In genomic region chr1:180908084-180908765, GRCh38 we compare ENCODE assay signal across 26 cellular contexts. TPM values are rescaled to one million over a fixed set of nuclear protein-coding genes. Genes with fewer than 3 reads are reported as not detected.
DNase-seq lines count a peak whose midpoint lies in the region; ATAC-seq and TF ChIP-seq lines count a peak whose summit lies in the region.
"Had no signal": no experiment of that assay in that cellular context is flagged by ENCODE, and none has a peak within 500 bp of the region (broad histone marks: within the 10 kb centered on the region; RNA-seq: fewer than 3 reads in every experiment).

No MANE protein-coding gene starts in this region.

- H3K4me1 Mint-ChIP-seq in osteocyte (ENCODE audit: unreplicated experiment), result peaks cover 11% of the 10 kb centered on the region

- no peak for TF ChIP-seq CTCF in coronary artery (IDR thresholded peaks at IDR 0.05)
- no peak for TF ChIP-seq CTCF in osteocyte (IDR thresholded peaks at IDR 0.05)

- peak; percentile 49 for DNase-seq in activated effector memory CD4-positive, alpha-beta T cell treated with anti-CD3 and anti-CD28 coated beads, Interleukin-2, amount 50 U/mL, for 16 hours
- DNase-seq in activated effector memory CD4-positive, alpha-beta T cell treated with Interleukin-2 at 50 U/mL for 16 hours, result no peak
- DNase-seq in H7 (peak; percentile 34), coronary artery (ENCODE audit: low spot score) (peak; percentile 70), osteocyte (ENCODE audit: extremely low spot score, unreplicated experiment) (peak; percentile 81)
- DNase-seq: BE2C; CD4-positive, CD25-positive, alpha-beta regulatory T cell; COR-L47; DMS 273 treated with DMSO at 0.1 percent for 48 hours; HFFc6; Kasumi-1; MG63; NCI-H1048; NCI-H1436 treated with DMSO at 0.1 percent for 48 hours; NCI-H2029 treated with DMSO at 0.1 percent for 48 hours; NCI-H2171 treated with DMSO at 0.1 percent for 48 hours; NCI-H446 treated with DMSO at 0.1 percent for 48 hours; NCI-H69; NK-92 treated with Interleukin-12 subunit alpha and Interleukin-12 subunit beta, amount 100 ng/mL, for 24 hours; OCI-M1; SHP77 had no signal

- H3K27ac ChIP-seq in coronary artery, result no peak overlapping the region
- H3K27ac ChIP-seq: HL-60, SK-N-MC had no signal

- no peak overlapping the region for H3K27ac Mint-ChIP-seq in osteocyte (ENCODE audit: unreplicated experiment)
- H3K27ac Mint-ChIP-seq: CD4-positive, CD25-positive, alpha-beta regulatory T cell; HFFc6 had no signal

- H3K27me3 Mint-ChIP-seq in osteocyte (ENCODE audit: unreplicated experiment), result no peaks in the 10 kb centered on the region

- ATAC-seq in HG03045 (IDR thresholded peaks at IDR 0.05; ENCODE audit: unreplicated experiment) (no peak), HG02973 (IDR thresholded peaks at IDR 0.05; ENCODE audit: unreplicated experiment) (no peak), HG02759 (IDR thresholded peaks at IDR 0.05; ENCODE audit: unreplicated experiment) (no peak)

- H3K36me3 ChIP-seq in H7 (replicated peaks; ENCODE audit: control insufficient read depth, insufficient read depth, low read length), result no peaks in the 10 kb centered on the region
- H3K36me3 ChIP-seq: BE2C, MG63 had no signal

- no peak overlapping the region for H3K4me3 ChIP-seq in H7 (ENCODE audit: insufficient read depth, low read depth, low read length)
- no peak overlapping the region for H3K4me3 ChIP-seq in coronary artery
- H3K4me3 ChIP-seq: MG63, SK-N-MC had no signal

- H3K36me3 Mint-ChIP-seq in osteocyte (ENCODE audit: unreplicated experiment), result no peaks in the 10 kb centered on the region
- H3K36me3 Mint-ChIP-seq: CD4-positive, CD25-positive, alpha-beta regulatory T cell had no signal

- no peaks in the 10 kb centered on the region for H3K9me3 Mint-ChIP-seq in osteocyte (ENCODE audit: unreplicated experiment)
- H3K9me3 Mint-ChIP-seq: HFFc6 had no signal

- H3K4me3 Mint-ChIP-seq in osteocyte (ENCODE audit: unreplicated experiment), result no peak overlapping the region
- H3K4me3 Mint-ChIP-seq: CD4-positive, CD25-positive, alpha-beta regulatory T cell; HFFc6 had no signal

- H3K27me3 ChIP-seq in H7 (ENCODE audit: control insufficient read depth, insufficient read depth, low read length), result peaks cover 17% of the 10 kb centered on the region
- H3K27me3 ChIP-seq: BE2C, MG63 had no signal

RNA-seq across cellular contexts. Expression of gene KIAA1614, which starts 4.5 kb away (rescaled TPM):
- total RNA-seq in H7 (2014; rRNA removed; shearing (Covaris generic)), result 1.1 and 3.4 TPM in 2 replicates
- total RNA-seq in osteocyte, result 6.6 and 8.4 TPM in 2 replicates
